Comparison of ENCODE assay signal across 15 cellular contexts in the genomic region with DNA sequence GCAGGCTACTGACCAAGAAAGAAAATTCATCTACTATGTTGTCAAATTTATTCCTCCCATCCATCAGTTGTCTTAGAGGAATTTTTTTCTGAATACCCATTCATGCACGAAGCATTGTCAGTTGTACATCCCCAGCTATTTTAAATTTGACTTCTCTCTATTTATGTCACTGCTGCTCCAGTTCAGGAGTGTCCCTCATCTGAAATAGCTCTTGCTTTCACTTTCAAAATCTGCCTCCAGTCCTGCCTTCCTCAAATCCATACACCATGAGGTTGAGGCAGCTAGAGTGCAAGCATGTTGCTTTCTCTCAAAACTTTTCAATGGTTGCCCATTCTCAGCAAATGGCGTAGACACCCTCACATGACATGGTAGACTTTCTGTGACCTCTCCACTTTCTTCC.
DNase-seq lines count a peak whose midpoint lies in the region; ATAC-seq, FAIRE-seq and TF ChIP-seq lines count a peak whose summit lies in the region.
"Had no signal": no experiment of that assay in that cellular context is flagged by ENCODE, and none has a peak within 500 bp of the region (broad histone marks: within the 10 kb centered on the region; RNA-seq: fewer than 3 reads in every experiment).

No MANE protein-coding gene starts in this region.

- no peak overlapping the region for H3K9ac ChIP-seq in endothelial cell of umbilical vein (replicated peaks; ENCODE audit: extremely low read depth, insufficient read depth, low read length)

- no peak overlapping the region for H3K4me3 ChIP-seq in endothelial cell of umbilical vein (replicated peaks in 1 of 3; ENCODE audit: insufficient read depth in 1 of 3, low read depth in 1 of 3, low read length in 3 of 3)
- peak overlapping the region; percentile 35 for H3K4me3 ChIP-seq in thoracic aorta
- H3K4me3 ChIP-seq: esophagus squamous epithelium, smooth muscle cell, tibial nerve had no signal

- peaks cover 0 to 1% of the 10 kb centered on the region in 2 experiments for H3K27me3 ChIP-seq in endothelial cell of umbilical vein (ENCODE audit: control insufficient read depth in 2 of 2, insufficient read depth in 2 of 2, low read length in 2 of 2)
- H3K27me3 ChIP-seq in thoracic aorta (replicated peaks; ENCODE audit: insufficient read depth) = no peaks in the 10 kb centered on the region
- H3K27me3 ChIP-seq: esophagus squamous epithelium, tibial nerve had no signal

- H3K9me3 ChIP-seq in endothelial cell of umbilical vein (replicated peaks; ENCODE audit: control insufficient read depth, insufficient read depth, low read length) = no peaks in the 10 kb centered on the region
- H3K9me3 ChIP-seq in thoracic aorta = no peaks in the 10 kb centered on the region
- H3K9me3 ChIP-seq: esophagus squamous epithelium, tibial nerve had no signal

- peak; percentile 31 for ATAC-seq in Right ventricle myocardium inferior
- ATAC-seq in thoracic aorta (ENCODE audit: insufficient number of reproducible peaks, low FRiP score, low read depth) = no peak
- ATAC-seq in GM18873 (IDR thresholded peaks at IDR 0.05; ENCODE audit: low FRiP score, unreplicated experiment) = no peak
- ATAC-seq: naive thymus-derived CD4-positive, alpha-beta T cell had no signal

- no peak overlapping the region for H3K4me2 ChIP-seq in endothelial cell of umbilical vein (ENCODE audit: insufficient read depth, low read length)

- TF ChIP-seq POLR2A in endothelial cell of umbilical vein (IDR thresholded peaks at IDR 0.05; ENCODE audit: low read depth, low read length) = no peak

- H2AFZ ChIP-seq in endothelial cell of umbilical vein (ENCODE audit: low read depth, low read length) = peak overlapping the region; percentile 73

- H3K36me3 ChIP-seq in endothelial cell of umbilical vein (ENCODE audit: control insufficient read depth in 2 of 2, extremely low read depth in 1 of 2, insufficient read depth in 2 of 2, low read length in 2 of 2) (no peaks in the 10 kb centered on the region), thoracic aorta (no peaks in the 10 kb centered on the region)
- H3K36me3 ChIP-seq: esophagus squamous epithelium, tibial nerve had no signal

- no peak for FAIRE-seq in endothelial cell of umbilical vein (lab: Jason Lieb, UNC)

- H3K79me2 ChIP-seq in endothelial cell of umbilical vein (ENCODE audit: control insufficient read depth, insufficient read depth, low read length) = no peaks in the 10 kb centered on the region

- H3K9me1 ChIP-seq in endothelial cell of umbilical vein (replicated peaks; ENCODE audit: control insufficient read depth, extremely low read depth, insufficient read depth, low read length) = no peaks in the 10 kb centered on the region

- no peak for TF ChIP-seq CTCF in endothelial cell of umbilical vein (IDR thresholded peaks at IDR 0.05; ENCODE audit: extremely low read depth in 1 of 2, insufficient read depth in 1 of 2, low read depth in 1 of 2, low read length in 2 of 2)
- TF ChIP-seq CTCF in thoracic aorta (IDR thresholded peaks at IDR 0.05) = no peak

- H4K20me1 ChIP-seq in endothelial cell of umbilical vein (replicated peaks; ENCODE audit: control insufficient read depth, extremely low read depth, insufficient read depth, low read length) = no peaks in the 10 kb centered on the region

- no TSS peak for BruUV-seq in endothelial cell of umbilical vein (replicated peaks; lab: Mats Ljungman, UMichigan)

- CTCF ChIA-PET in endothelial cell of umbilical vein (lab: Charles Lee) = interaction anchor here (1.0 to 1.7 kb wide), 2 partner anchors 10 to 17 kb away, joined by 3 to 6 read pairs; no protein-coding TSS in a partner anchor

- H3K4me1 ChIP-seq in endothelial cell of umbilical vein (ENCODE audit: control insufficient read depth, extremely low read depth, insufficient read depth, low read length) (no peaks in the 10 kb centered on the region), thoracic aorta (ENCODE audit: control insufficient read depth in 1 of 2, low read depth in 2 of 2) (no peaks in the 10 kb centered on the region)
- H3K4me1 ChIP-seq: esophagus squamous epithelium, tibial nerve had no signal

- dilution Hi-C loops in endothelial cell of umbilical vein (cut with MboI; ENCODE audit: extremely low pct_ligation_motif_present, low sequenced_read_pairs) = no loop called here

- no peak overlapping the region for H3K27ac ChIP-seq in endothelial cell of umbilical vein (ENCODE audit: insufficient read depth, low read depth, low read length)
- H3K27ac ChIP-seq in thoracic aorta = no peak overlapping the region
- H3K27ac ChIP-seq: esophagus squamous epithelium, tibial nerve had no signal

- POLR2A ChIA-PET in endothelial cell of umbilical vein (lab: Charles Lee) = no interaction called here

- no peak for DNase-seq in Right ventricle myocardium inferior (ENCODE audit: missing footprints)
- DNase-seq in cardiac septum (ENCODE audit: low spot score) = no peak
- peak; percentile 52 for DNase-seq in M059J (ENCODE audit: low read depth)
- no peak for DNase-seq in endothelial cell of umbilical vein (ENCODE audit: low read depth, low spot score)
- no peak for DNase-seq in thoracic aorta (ENCODE audit: low spot score)
- DNase-seq in activated effector memory CD4-positive, alpha-beta T cell treated with Interleukin-2 at 50 U/mL for 16 hours = no peak
- no peak for DNase-seq in mesenteric fat pad (ENCODE audit: low spot score)
- DNase-seq: esophagus squamous epithelium; Kasumi-1; naive thymus-derived CD4-positive, alpha-beta T cell; NCI-H446; SHP77 had no signal

- intact Hi-C loops in Right ventricle myocardium inferior (cut with DNase I) (no loop called here), cardiac septum (cut with DNase I) (no loop called here), endothelial cell of umbilical vein (cut with micrococcal nuclease) (no loop called here)

TF ChIP-seq in endothelial cell of umbilical vein, 7 proteins besides CTCF, POLR2A, EP300 and RAD21:
- TF ChIP-seq POLR2AphosphoS5 (IDR thresholded peaks at IDR 0.05; ENCODE audit: insufficient read depth, low read depth, low read length) (no peak), FOS (IDR thresholded peaks at IDR 0.05; ENCODE audit: borderline replicate concordance, insufficient read depth, low read length) (no peak), EZH2 (IDR thresholded peaks at IDR 0.05; ENCODE audit: borderline replicate concordance, low read depth, low read length, severe bottlenecking) (no peak), JUN (IDR thresholded peaks at IDR 0.05; ENCODE audit: borderline replicate concordance, insufficient read depth, insufficient read length, low read depth) (no peak), MYC (IDR thresholded peaks at IDR 0.05; ENCODE audit: low read depth, low read length) (no peak), GATA2 (IDR thresholded peaks at IDR 0.05; ENCODE audit: insufficient read depth, insufficient read length, low read depth, low read length) (no peak)
- TF ChIP-seq, protein P1, sequence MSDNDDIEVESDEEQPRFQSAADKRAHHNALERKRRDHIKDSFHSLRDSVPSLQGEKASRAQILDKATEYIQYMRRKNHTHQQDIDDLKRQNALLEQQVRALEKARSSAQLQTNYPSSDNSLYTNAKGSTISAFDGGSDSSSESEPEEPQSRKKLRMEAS (IDR thresholded peaks at IDR 0.05; ENCODE audit: insufficient read depth, insufficient read length) = no peak
